13 cellular contexts compared by ENCODE assay signal in genomic region chr21:46392921-46393320, GRCh38.
A peak's percentile ranks its signal among the peaks of the same experiment; 100 is the strongest.
DNase-seq lines count a peak whose midpoint lies in the region; TF ChIP-seq lines count a peak whose summit lies in the region.
"Had no signal": no experiment of that assay in that cellular context is flagged by ENCODE, and none has a peak within 500 bp of the region (broad histone marks: within the 10 kb centered on the region; RNA-seq: fewer than 3 reads in every experiment).

No MANE protein-coding gene starts in this region.

- no peaks in the 10 kb centered on the region for H3K9me3 ChIP-seq in cardiac muscle cell (ENCODE audit: low read depth)
- H3K9me3 ChIP-seq: neutrophil had no signal

- H3K4me1 ChIP-seq in cardiac muscle cell (ENCODE audit: low read depth), result no peaks in the 10 kb centered on the region

- peak; percentile 10 for TF ChIP-seq CTCF in cardiac muscle cell (IDR thresholded peaks at IDR 0.05; ENCODE audit: low read depth, low read length)

- no peaks in the 10 kb centered on the region for H3K27me3 ChIP-seq in cardiac muscle cell
- H3K27me3 ChIP-seq: neutrophil had no signal

- intact Hi-C loops in posterior cingulate gyrus (cut with DNase I), result no loop called here

- H3K27ac ChIP-seq in cardiac muscle cell, result no peak overlapping the region
- H3K27ac ChIP-seq: epithelial cell of prostate, neutrophil had no signal

- H3K4me3 ChIP-seq in cardiac muscle cell, result no peak overlapping the region

- H3K36me3 ChIP-seq in cardiac muscle cell, result peaks cover 10% of the 10 kb centered on the region

- DNase-seq in D341Med (ENCODE audit: low spot score), result peak; percentile 64
- DNase-seq in NCI-H2171 treated with DMSO at 0.1 percent for 48 hours (lab: John Stamatoyannopoulos, UW), result peak; percentile 38
- peak in 1 of 2 donors; percentile 71 for DNase-seq in cardiac muscle cell (ENCODE audit: low read depth in 1 of 2, low spot score in 1 of 2)
- DNase-seq in posterior cingulate gyrus, result peak in 9 of 10 donors; percentile 27 to 94 (median 64)
- DNase-seq in Ammon's horn (ENCODE audit: low spot score), result no peak
- DNase-seq in ecto neural progenitor cell (ENCODE audit: low spot score), result no peak
- DNase-seq in activated naive CD4-positive, alpha-beta T cell (lab: John Stamatoyannopoulos, UW), result no peak
- DNase-seq in DMS53 (lab: John Stamatoyannopoulos, UW), result no peak
- DNase-seq: activated CD8-positive, alpha-beta memory T cell treated with anti-CD3 and anti-CD28 coated beads, Interleukin-2, amount 10 ng/mL, durations not matched to agents 7 days and 5 days; CD4-positive, alpha-beta memory T cell; T-helper 9 cell had no signal

Comparison
In these comparisons a context has a peak if more than half of its experiments do, and no peak if none do; other contexts are left out.
1. DNase-seq: peak in D341Med (single experiment), NCI-H2171 treated with DMSO at 0.1 percent for 48 hours (single experiment) and posterior cingulate gyrus (9 of 10); none in Ammon's horn (single experiment), ecto neural progenitor cell (single experiment), activated naive CD4-positive, alpha-beta T cell (0 of 4) and DMS53 (single experiment).